ENCODE assay signal across 11 cellular contexts in the genomic region with DNA sequence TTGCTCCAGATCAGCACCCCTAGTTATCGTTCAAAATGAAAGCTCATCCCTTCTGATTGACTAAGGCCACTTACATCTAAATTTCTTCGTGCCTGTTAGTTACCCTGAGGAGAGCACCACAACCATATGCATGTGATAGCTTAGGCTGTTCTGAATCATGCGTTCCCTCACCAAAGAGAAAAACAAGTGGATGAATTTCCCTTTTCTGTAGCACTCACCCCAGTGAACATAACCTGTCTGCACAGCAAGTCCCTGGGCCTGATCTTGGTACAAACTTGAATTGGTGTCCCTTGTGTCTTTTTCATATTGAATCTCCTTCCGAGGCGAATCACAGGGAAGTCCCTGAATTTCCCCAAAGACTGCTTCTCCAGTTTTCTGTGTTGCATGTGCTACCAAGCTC.
A peak's percentile ranks its signal among the peaks of the same experiment; 100 is the strongest.
DNase-seq lines count a peak whose midpoint lies in the region; ATAC-seq and TF ChIP-seq lines count a peak whose summit lies in the region.
"Had no signal": no experiment of that assay in that cellular context is flagged by ENCODE, and none has a peak within 500 bp of the region (broad histone marks: within the 10 kb centered on the region; RNA-seq: fewer than 3 reads in every experiment).

No MANE protein-coding gene starts in this region.

- WGBS in IMR-90 (ENCODE audit: extremely low coverage in 2 of 2, insufficient read length in 1 of 2), 2 experiments = 100% methylated on average over 2 of the region's 5 CpGs; no CpG with 5 or more reads in 1 of the 2 experiments
- WGBS in esophagus muscularis mucosa = 58% methylated on average over 5 of the region's 5 CpGs
- WGBS in smooth muscle cell (ENCODE audit: low lambda C conversion rate) = 94% methylated on average over 5 of the region's 5 CpGs

- peak overlapping the region; percentile 58 for H4K5ac ChIP-seq in IMR-90 (ENCODE audit: low read depth, low read length)

- POLR2A ChIA-PET in IMR-90 (lab: Charles Lee; ENCODE audit: unreplicated experiment) = no interaction called here

- peak overlapping the region; percentile 92 for H2BK120ac ChIP-seq in IMR-90 (ENCODE audit: low read depth, low read length)

- peak overlapping the region; percentile 81; the same call in 1 of the 2 replicates for H3K18ac ChIP-seq in IMR-90 (ENCODE audit: low read depth, low read length)

- H3K14ac ChIP-seq in IMR-90 (replicated peaks; ENCODE audit: low read depth, low read length) = peak overlapping the region; percentile 89

- intact Hi-C loops in IMR-90 (cut with micrococcal nuclease) = loop anchor here (5.0 to 10.0 kb wide), 2 partner anchors 178 to 195 kb away; no protein-coding TSS in a partner anchor
- intact Hi-C loops in esophagus muscularis mucosa (cut with DNase I) = loop anchor here (10.0 kb wide), 1 partner anchor 195 kb away; no protein-coding TSS in a partner anchor

- no peak overlapping the region for H3K9ac ChIP-seq in IMR-90 (ENCODE audit: low read depth, low read length)
- H3K9ac ChIP-seq in smooth muscle cell (ENCODE audit: low read depth) = no peak overlapping the region

- TF ChIP-seq POLR2A in IMR-90 (IDR thresholded peaks at IDR 0.05; ENCODE audit: low read depth, low read length) (no peak), esophagus muscularis mucosa (IDR thresholded peaks at IDR 0.05; ENCODE audit: low read depth) (no peak)

- H2AK9ac ChIP-seq in IMR-90 (replicated peaks; ENCODE audit: low read depth, low read length, poor library complexity) = no peak overlapping the region

- peaks cover 40 to 56% of the 10 kb centered on the region in 2 experiments for H3K79me1 ChIP-seq in IMR-90 (ENCODE audit: low read depth in 1 of 2, low read length in 2 of 2)

- no peaks in the 10 kb centered on the region for H3K79me2 ChIP-seq in smooth muscle cell (ENCODE audit: low read depth)

- peak overlapping the region; percentile 89; the same call in 1 of the 2 replicates for H3K4ac ChIP-seq in IMR-90 (ENCODE audit: low read depth, low read length)

- H2BK15ac ChIP-seq in IMR-90 (ENCODE audit: low read depth, low read length) = peak overlapping the region; percentile 85; the same call in 1 of the 3 replicates

- ATAC-seq in GM18868 (IDR thresholded peaks at IDR 0.05; ENCODE audit: unreplicated experiment) = peak; percentile 55
- no peak for ATAC-seq in IMR-90 (ENCODE audit: low read depth)
- ATAC-seq in GM19351 (IDR thresholded peaks at IDR 0.05; ENCODE audit: unreplicated experiment) = no peak

- H2BK20ac ChIP-seq in IMR-90 (ENCODE audit: low read depth, low read length) = peak overlapping the region; percentile 81

- H3K27me3 ChIP-seq in IMR-90 (ENCODE audit: control insufficient read depth, insufficient read depth, low read length) = no peaks in the 10 kb centered on the region
- no peaks in the 10 kb centered on the region for H3K27me3 ChIP-seq in esophagus muscularis mucosa
- no peaks in the 10 kb centered on the region for H3K27me3 ChIP-seq in smooth muscle cell (ENCODE audit: low read depth)
- H3K27me3 ChIP-seq: spleen had no signal

- H3K4me2 ChIP-seq in IMR-90 (ENCODE audit: low read depth, low read length) = peak overlapping the region; percentile 24; the same call in 1 of the 2 replicates
- no peak overlapping the region for H3K4me2 ChIP-seq in smooth muscle cell

- no peak for TF ChIP-seq RAD21 in IMR-90 (IDR thresholded peaks at IDR 0.05; ENCODE audit: low read length)

- peak overlapping the region; percentile 92 for H2AK5ac ChIP-seq in IMR-90 (ENCODE audit: low read depth, low read length)

- TF ChIP-seq EP300 in esophagus muscularis mucosa (IDR thresholded peaks at IDR 0.05) = no peak

- H3K4me3 ChIP-seq in IMR-90 (ENCODE audit: insufficient read depth, low read depth, low read length) (no peak overlapping the region), esophagus muscularis mucosa (peak overlapping the region; percentile 38 to 48 (median 46)), smooth muscle cell (no peak overlapping the region)
- H3K4me3 ChIP-seq: spleen had no signal

- DNase-seq in IMR-90 (no peak), esophagus muscularis mucosa (ENCODE audit: extremely low spot score) (no peak), smooth muscle cell (lab: John Stamatoyannopoulos, UW; ENCODE audit: unreplicated experiment) (no peak), NCI-H1436 treated with DMSO at 0.1 percent for 48 hours (lab: John Stamatoyannopoulos, UW) (no peak)
- DNase-seq in activated CD4-positive, alpha-beta T cell treated with anti-CD3 and anti-CD28 coated beads for 48 hours = no peak
- DNase-seq: activated CD4-positive, alpha-beta T cell treated with anti-CD3 and anti-CD28 coated beads, Interleukin-2, amount 10 ng/mL, durations not matched to agents 7 days and 5 days; MV-4-11; NCI-H526; spleen had no signal

- H4K8ac ChIP-seq in IMR-90 (ENCODE audit: low read depth in 2 of 2, low read length in 2 of 2) = peak overlapping the region; percentile 77 to 91; a peak in 3 of 4 replicates

- no peak overlapping the region for H2AFZ ChIP-seq in IMR-90 (replicated peaks; ENCODE audit: low read length, poor library complexity)
- no peak overlapping the region for H2AFZ ChIP-seq in smooth muscle cell (ENCODE audit: low read depth)

- dilution Hi-C loops in IMR-90 (cut with HindIII; ENCODE audit: low sequenced_read_pairs, unreplicated experiment) = no loop called here

- H3K27ac ChIP-seq in IMR-90 (ENCODE audit: insufficient read depth, low read length) = peak overlapping the region; percentile 2; the same call in 1 of the 2 replicates
- H3K27ac ChIP-seq in esophagus muscularis mucosa (replicated peaks in 1 of 4) = peak overlapping the region; percentile 82 to 89 (median 86)
- H3K27ac ChIP-seq in smooth muscle cell (ENCODE audit: low read depth) = peak overlapping the region; percentile 14

- H3F3A ChIP-seq in smooth muscle cell (ENCODE audit: low read depth) = no peaks in the 10 kb centered on the region

- H4K91ac ChIP-seq in IMR-90 (ENCODE audit: insufficient read depth, low read depth, low read length) = peak overlapping the region; percentile 91

- H4K20me1 ChIP-seq in IMR-90 (ENCODE audit: insufficient read depth, low read length) = no peaks in the 10 kb centered on the region
- H4K20me1 ChIP-seq in smooth muscle cell (ENCODE audit: low read depth) = peaks cover 4% of the 10 kb centered on the region

- H3K23ac ChIP-seq in IMR-90 (ENCODE audit: low read depth, low read length) = peak overlapping the region; percentile 54; the same call in 1 of the 2 replicates

- H3K9me3 ChIP-seq in IMR-90 (ENCODE audit: control insufficient read depth, insufficient read depth, low read length) (no peaks in the 10 kb centered on the region), esophagus muscularis mucosa (no peaks in the 10 kb centered on the region), smooth muscle cell (replicated peaks; ENCODE audit: low read depth) (no peaks in the 10 kb centered on the region)
- H3K9me3 ChIP-seq: spleen had no signal

- in situ Hi-C loops in IMR-90 (cut with MboI; ENCODE audit: low sequenced_read_pairs) = loop anchor here (25.0 kb wide), 1 partner anchor 633 kb away; no protein-coding TSS in a partner anchor

- H3K9me1 ChIP-seq in IMR-90 (ENCODE audit: insufficient read depth, low read length) = peaks cover 18% of the 10 kb centered on the region

- BruUV-seq in IMR-90 (replicated peaks; lab: Mats Ljungman, UMichigan) = no TSS peak

- TF ChIP-seq CTCF in IMR-90 (conservative IDR thresholded peaks at IDR 0.05; ENCODE audit: low read depth, low read length) (no peak), esophagus muscularis mucosa (IDR thresholded peaks at IDR 0.05) (no peak), smooth muscle cell (IDR thresholded peaks at IDR 0.05; ENCODE audit: borderline replicate concordance, insufficient read depth, poor library complexity, severe bottlenecking) (no peak)

- CTCF ChIA-PET in IMR-90 (lab: Yijun Ruan, JAX) = interaction anchor here (1.0 to 1.8 kb wide), 2 partner anchors 13 to 198 kb away, joined by 4 to 6 read pairs; no protein-coding TSS in a partner anchor

- H3K36me3 ChIP-seq in IMR-90 (ENCODE audit: control insufficient read depth, insufficient read depth, low read length) (peaks cover 12% of the 10 kb centered on the region), esophagus muscularis mucosa (peaks cover 8 to 62% (median 26%) of the 10 kb centered on the region in 4 donors), smooth muscle cell (ENCODE audit: low read depth) (peaks cover 1% of the 10 kb centered on the region)

- peak overlapping the region; percentile 95 for H2BK5ac ChIP-seq in IMR-90 (ENCODE audit: low read depth, low read length, poor library complexity, severe bottlenecking)

- H3K4me1 ChIP-seq in IMR-90 (ENCODE audit: control insufficient read depth, insufficient read depth, low read length) (peaks cover 28% of the 10 kb centered on the region), esophagus muscularis mucosa (peaks cover 55 to 87% (median 81%) of the 10 kb centered on the region in 4 donors), smooth muscle cell (ENCODE audit: low read depth) (no peaks in the 10 kb centered on the region)

- no peak overlapping the region for H3K56ac ChIP-seq in IMR-90 (ENCODE audit: extremely low read depth, insufficient read depth, low read length)

TF ChIP-seq in IMR-90, 13 proteins besides CTCF, POLR2A, EP300 and RAD21:
- TF ChIP-seq RFX5 (IDR thresholded peaks at IDR 0.05; ENCODE audit: low read depth, low read length) (no peak), MAFK (IDR thresholded peaks at IDR 0.05; ENCODE audit: low read depth, low read length) (no peak), FOS (IDR thresholded peaks at IDR 0.05; ENCODE audit: low read depth, low read length) (no peak)
- TF ChIP-seq, protein P1, sequence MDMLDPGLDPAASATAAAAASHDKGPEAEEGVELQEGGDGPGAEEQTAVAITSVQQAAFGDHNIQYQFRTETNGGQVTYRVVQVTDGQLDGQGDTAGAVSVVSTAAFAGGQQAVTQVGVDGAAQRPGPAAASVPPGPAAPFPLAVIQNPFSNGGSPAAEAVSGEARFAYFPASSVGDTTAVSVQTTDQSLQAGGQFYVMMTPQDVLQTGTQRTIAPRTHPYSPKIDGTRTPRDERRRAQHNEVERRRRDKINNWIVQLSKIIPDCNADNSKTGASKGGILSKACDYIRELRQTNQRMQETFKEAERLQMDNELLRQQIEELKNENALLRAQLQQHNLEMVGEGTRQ (IDR thresholded peaks at IDR 0.05; ENCODE audit: low read depth, low read length) = no peak

Comparison
In these comparisons a context has a peak if more than half of its experiments do, and no peak if none do; other contexts are left out.
1. H3K27ac ChIP-seq: peak in every context shown above with its lines; median percentile 86 in esophagus muscularis mucosa; 14 in smooth muscle cell; 2 in IMR-90.
2. H3K4me3 ChIP-seq: peak in esophagus muscularis mucosa (4 of 4); none in IMR-90 (single experiment) and smooth muscle cell (single experiment).